Comparison of ENCODE assay signal across 7 cellular contexts in genomic region chr1:605279-605678, GRCh38.
A peak's percentile ranks its signal among the peaks of the same experiment; 100 is the strongest.
DNase-seq lines count a peak whose midpoint lies in the region; ATAC-seq, FAIRE-seq and TF ChIP-seq lines count a peak whose summit lies in the region.
"Not testable (repeated sequence)": the region's sequence is repeated elsewhere in the genome, so short reads cannot be mapped to it uniquely, and the experiment has no call there.

No MANE protein-coding gene starts in this region.

- TF ChIP-seq RAD21 in GM12878 (IDR thresholded peaks at IDR 0.05; ENCODE audit: insufficient read depth, low read depth, low read length): not testable (repeated sequence)

- POLR2A ChIA-PET in activated CD4-positive, alpha-beta memory T cell treated with anti-CD3 and anti-CD28 coated beads, Interleukin-2, amount 10 ng/mL, durations not matched to agents 7 days and 5 days (lab: Charles Lee); GM12878 (lab: Charles Lee): not testable (repeated sequence)

- not testable (repeated sequence) for H3K79me2 ChIP-seq in GM12878 (ENCODE audit: control insufficient read depth, insufficient read depth, low read length)

- not testable (repeated sequence) for H4K20me1 ChIP-seq in GM12878 (ENCODE audit: control insufficient read depth, insufficient read depth)

- H3K4me2 ChIP-seq in GM12878 (ENCODE audit: control insufficient read depth, insufficient read depth): not testable (repeated sequence)

- RAD21 ChIA-PET in GM12878 (lab: Charles Lee; ENCODE audit: unreplicated experiment): not testable (repeated sequence)

- TF ChIP-seq EP300 in GM12878 (IDR thresholded peaks at IDR 0.05; ENCODE audit: borderline replicate concordance in 1 of 2, control insufficient read depth in 1 of 2, low read depth in 2 of 2, low read length in 2 of 2): not testable (repeated sequence)

- H3K4me1 ChIP-seq in SJCRH30; GM12878 (ENCODE audit: control insufficient read depth, insufficient read depth, low read length); heart left ventricle: not testable (repeated sequence)

- ATAC-seq in activated T-helper 17 cell treated with anti-CD3 and anti-CD28 coated beads, Interleukin-2, amount 50 U/mL, for 72 hours (replicated peaks); GM12878; heart left ventricle: not testable (repeated sequence)

- H3K36me3 Mint-ChIP-seq in activated CD4-positive, alpha-beta memory T cell treated with anti-CD3 and anti-CD28 coated beads, Interleukin-2, amount 10 ng/mL, durations not matched to agents 7 days and 5 days (ENCODE audit: low read depth); activated T-helper 17 cell treated with anti-CD3 and anti-CD28 coated beads, Interleukin-2, amount 50 U/mL, for 72 hours (ENCODE audit: low read depth): not testable (repeated sequence)

- SMC1A ChIA-PET in GM12878 (lab: Charles Lee; ENCODE audit: uncharacterized antibody, unreplicated experiment): not testable (repeated sequence)

- not testable (repeated sequence) for H3K27ac Mint-ChIP-seq in activated CD4-positive, alpha-beta memory T cell treated with anti-CD3 and anti-CD28 coated beads, Interleukin-2, amount 10 ng/mL, durations not matched to agents 7 days and 5 days; activated T-helper 17 cell treated with anti-CD3 and anti-CD28 coated beads, Interleukin-2, amount 50 U/mL, for 72 hours

- in situ Hi-C loops in GM12878 (cut with MboI): not testable (repeated sequence)

- not testable (repeated sequence) for H3K4me1 Mint-ChIP-seq in activated CD4-positive, alpha-beta memory T cell treated with anti-CD3 and anti-CD28 coated beads, Interleukin-2, amount 10 ng/mL, durations not matched to agents 7 days and 5 days; activated T-helper 17 cell treated with anti-CD3 and anti-CD28 coated beads, Interleukin-2, amount 50 U/mL, for 72 hours

- not testable (repeated sequence) for H2AFZ ChIP-seq in GM12878 (ENCODE audit: control insufficient read depth, low read depth, low read length)

- peak overlapping the region; percentile 90 for H3K27ac ChIP-seq in SJCRH30
- H3K27ac ChIP-seq in GM12878 (ENCODE audit: control insufficient read depth, insufficient read depth); heart left ventricle: not testable (repeated sequence)

- intact Hi-C loops in GM12878 (cut with micrococcal nuclease; ENCODE audit: unreplicated experiment); heart left ventricle (cut with DNase I); posterior cingulate gyrus (cut with DNase I): not testable (repeated sequence)

- H3K9me3 ChIP-seq in SJCRH30 (replicated peaks); GM12878 (replicated peaks; ENCODE audit: control insufficient read depth, insufficient read depth, low read length); heart left ventricle: not testable (repeated sequence)

- H3K36me3 ChIP-seq in SJCRH30; GM12878 (ENCODE audit: control insufficient read depth in 2 of 2, insufficient read depth in 2 of 2, low read length in 1 of 2); heart left ventricle: not testable (repeated sequence)

- TF ChIP-seq CTCF in GM12878 (IDR thresholded peaks at IDR 0.05 in 2 of 3, conservative IDR thresholded peaks at IDR 0.05 in 1 of 3; ENCODE audit: control insufficient read depth in 2 of 3, extremely low read depth in 1 of 3, insufficient read depth in 1 of 3, low read depth in 3 of 3, low read length in 3 of 3); heart left ventricle (IDR thresholded peaks at IDR 0.05): not testable (repeated sequence)

- H3K4me3 Mint-ChIP-seq in activated CD4-positive, alpha-beta memory T cell treated with anti-CD3 and anti-CD28 coated beads, Interleukin-2, amount 10 ng/mL, durations not matched to agents 7 days and 5 days: peak overlapping the region; percentile 30
- peak overlapping the region; percentile 44 for H3K4me3 Mint-ChIP-seq in activated T-helper 17 cell treated with anti-CD3 and anti-CD28 coated beads, Interleukin-2, amount 50 U/mL, for 72 hours

- BruUV-seq in GM12878 (replicated peaks; lab: Mats Ljungman, UMichigan): not testable (repeated sequence)

- CTCF ChIA-PET in activated CD4-positive, alpha-beta memory T cell treated with anti-CD3 and anti-CD28 coated beads, Interleukin-2, amount 10 ng/mL, durations not matched to agents 7 days and 5 days (lab: Charles Lee): not testable (repeated sequence)
- CTCF ChIA-PET in GM12878 (lab: Yijun Ruan, JAX): interaction anchor here (0.6 kb wide), 1 partner anchor 337 kb away, joined by 4 read pairs; no protein-coding TSS in a partner anchor

- H3K9me3 Mint-ChIP-seq in activated CD4-positive, alpha-beta memory T cell treated with anti-CD3 and anti-CD28 coated beads, Interleukin-2, amount 10 ng/mL, durations not matched to agents 7 days and 5 days; activated T-helper 17 cell treated with anti-CD3 and anti-CD28 coated beads, Interleukin-2, amount 50 U/mL, for 72 hours: not testable (repeated sequence)

- peak overlapping the region; percentile 65 for H3K4me3 ChIP-seq in SJCRH30
- not testable (repeated sequence) for H3K4me3 ChIP-seq in GM12878, heart left ventricle

- not testable (repeated sequence) for H3K9ac ChIP-seq in GM12878 (ENCODE audit: control insufficient read depth, insufficient read depth, low read length)

- WGBS in GM12878 (ENCODE audit: insufficient coverage, insufficient replicate concordance, low lambda C conversion rate, missing lambda C conversion rate): 69% methylated on average over 18 of the region's 27 CpGs
- WGBS in heart left ventricle, 4 donors: 38 to 44% (median 38%) methylated on average over 15 to 27 of the region's 27 CpGs; no CpG with 5 or more reads in 1 of the 4 donors

- H3K27me3 ChIP-seq in SJCRH30; GM12878 (replicated peaks in 1 of 2; ENCODE audit: control insufficient read depth in 2 of 2, insufficient read depth in 2 of 2, low read length in 1 of 2); heart left ventricle: not testable (repeated sequence)

- not testable (repeated sequence) for FAIRE-seq in GM12878 (lab: Jason Lieb, UNC)

- not testable (repeated sequence) for TF ChIP-seq POLR2A in GM12878 (IDR thresholded peaks at IDR 0.05; ENCODE audit: low read depth, low read length); heart left ventricle (IDR thresholded peaks at IDR 0.05)

- DNase-seq in SJCRH30: peak in 1 of 2 experiments; percentile 83
- peak; percentile 44 for DNase-seq in activated CD4-positive, alpha-beta memory T cell treated with anti-CD3 and anti-CD28 coated beads, Interleukin-2, amount 10 ng/mL, durations not matched to agents 7 days and 5 days
- DNase-seq in GM12878 (ENCODE audit: low read depth, low spot score): not testable (repeated sequence)
- DNase-seq in heart left ventricle: peak in 4 of 5 donors; percentile 5 to 66 (median 20)
- DNase-seq in posterior cingulate gyrus: peak; percentile 11 to 94 (median 41)
- DNase-seq in stimulated activated CD8-positive, alpha-beta memory T cell treated with anti-CD3 and anti-CD28 coated beads, Interleukin-12 subunit alpha, Interleukin-12 subunit beta, amount 100 ng/mL, for 4 hours (ENCODE audit: low read depth): peak; percentile 15

- H3K27me3 Mint-ChIP-seq in activated CD4-positive, alpha-beta memory T cell treated with anti-CD3 and anti-CD28 coated beads, Interleukin-2, amount 10 ng/mL, durations not matched to agents 7 days and 5 days; activated T-helper 17 cell treated with anti-CD3 and anti-CD28 coated beads, Interleukin-2, amount 50 U/mL, for 72 hours: not testable (repeated sequence)

TF ChIP-seq in GM12878, 131 proteins besides CTCF, POLR2A, EP300 and RAD21:
- TF ChIP-seq ZNF687 (IDR thresholded peaks at IDR 0.05): peak; percentile 40; the same call in 1 of the 2 replicates
